Comparison of ENCODE assay signal across 16 cellular contexts in the genomic region with DNA sequence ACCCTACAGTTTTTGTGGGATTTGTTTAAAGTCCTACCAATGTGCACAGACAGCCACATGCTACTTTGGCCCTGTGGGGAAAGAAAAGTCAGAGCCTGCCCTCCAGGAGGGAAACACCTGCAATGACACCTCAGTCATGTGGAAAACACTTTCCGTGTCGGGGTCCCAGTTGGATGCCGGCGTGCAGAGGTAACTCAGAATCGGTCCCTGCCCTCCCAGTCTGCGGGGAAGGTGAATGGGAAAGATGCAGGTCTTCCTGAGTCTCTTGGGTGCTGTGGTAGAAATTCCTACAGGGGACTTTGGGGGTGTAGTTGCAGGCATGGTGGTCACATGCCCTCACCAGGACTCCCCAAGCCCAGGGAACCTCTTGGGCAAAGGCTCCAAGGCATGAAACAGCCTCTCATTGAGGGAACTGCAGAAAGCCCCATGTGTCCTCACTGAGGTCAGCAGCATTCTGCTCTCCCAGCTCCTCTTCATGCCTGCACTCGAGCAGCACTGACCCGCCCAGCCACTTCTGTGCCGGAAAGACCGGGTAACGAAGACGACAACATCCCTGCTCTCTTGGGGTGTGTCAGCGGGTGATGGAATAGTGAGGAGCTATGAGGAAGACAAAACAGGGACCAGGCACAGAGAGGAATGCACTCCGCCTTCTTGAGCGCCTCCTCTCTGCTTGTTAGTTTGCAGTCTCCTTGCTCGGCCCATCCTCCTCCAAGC. TPM values are rescaled to one million over a fixed set of nuclear protein-coding genes. Genes with fewer than 3 reads are reported as not detected.
DNase-seq lines count a peak whose midpoint lies in the region; ATAC-seq and TF ChIP-seq lines count a peak whose summit lies in the region.
"Had no signal": no experiment of that assay in that cellular context is flagged by ENCODE, and none has a peak within 500 bp of the region (broad histone marks: within the 10 kb centered on the region; RNA-seq: fewer than 3 reads in every experiment).

No MANE protein-coding gene starts in this region.

- dilution Hi-C loops in IMR-90 (cut with HindIII; ENCODE audit: low sequenced_read_pairs, unreplicated experiment): no loop called here

- WGBS in IMR-90 (ENCODE audit: extremely low coverage in 2 of 2, insufficient read length in 1 of 2), 2 experiments: 94% methylated on average over 2 of the region's 16 CpGs; no CpG with 5 or more reads in 1 of the 2 experiments

- H2BK5ac ChIP-seq in IMR-90 (ENCODE audit: low read depth, low read length, poor library complexity, severe bottlenecking): no peak overlapping the region

- no peak overlapping the region for H2BK15ac ChIP-seq in IMR-90 (ENCODE audit: low read depth, low read length)

- ATAC-seq in IMR-90 (ENCODE audit: low read depth) (no peak), esophagus mucosa (peak; percentile 81), GM23338 (no peak)
- no peak for ATAC-seq in stimulated activated naive CD8-positive, alpha-beta T cell treated with anti-CD3 and anti-CD28 coated beads, Interleukin-15, Interleukin-2, amounts not matched to agents 100 U/mL and 50 U/mL, for 24 hours
- ATAC-seq: A549 had no signal

- H3K9me3 Mint-ChIP-seq in osteocyte (ENCODE audit: unreplicated experiment) (no peaks in the 10 kb centered on the region), GM23338 (peaks cover 7% of the 10 kb centered on the region; the same call in 2 of the 3 replicates)

- H4K91ac ChIP-seq in IMR-90 (ENCODE audit: insufficient read depth, low read depth, low read length): no peak overlapping the region

- H3K4me1 ChIP-seq in BLaER1 treated with 17β-estradiol and CSF1 and Interleukin-3, amounts not matched to agents 10 nM and 100 nM: peaks cover 8 to 23% (median 16%) of the 10 kb centered on the region in 10 experiments; a peak in 19 of 20 replicates
- H3K4me1 ChIP-seq in IMR-90 (ENCODE audit: control insufficient read depth, insufficient read depth, low read length) (peaks cover 2% of the 10 kb centered on the region), GM23338 (ENCODE audit: insufficient read depth) (no peaks in the 10 kb centered on the region)
- H3K4me1 ChIP-seq: BE2C had no signal

- no peak overlapping the region for H3K4me3 ChIP-seq in BLaER1 treated with 17β-estradiol and CSF1 and Interleukin-3, amounts not matched to agents 10 nM and 100 nM
- H3K4me3 ChIP-seq in IMR-90 (ENCODE audit: insufficient read depth, low read depth, low read length) (no peak overlapping the region), GM23338 (no peak overlapping the region)
- H3K4me3 ChIP-seq: A549, GM23248 had no signal

- no peak overlapping the region for H3K27ac ChIP-seq in BLaER1 treated with 17β-estradiol and CSF1 and Interleukin-3, amounts not matched to agents 10 nM and 100 nM
- H3K27ac ChIP-seq in IMR-90 (ENCODE audit: insufficient read depth, low read length) (no peak overlapping the region), GM23338 (ENCODE audit: low read depth) (no peak overlapping the region)
- H3K27ac ChIP-seq: A549, GM23248 had no signal

- no peak for TF ChIP-seq CTCF in IMR-90 (conservative IDR thresholded peaks at IDR 0.05; ENCODE audit: low read depth, low read length)
- TF ChIP-seq CTCF in osteocyte (IDR thresholded peaks at IDR 0.05): no peak
- TF ChIP-seq CTCF in GM23338 (conservative IDR thresholded peaks at IDR 0.05; ENCODE audit: low read depth in 2 of 2): no peak

- in situ Hi-C loops in IMR-90 (cut with MboI; ENCODE audit: low sequenced_read_pairs): no loop called here

- no peak overlapping the region for H2AK5ac ChIP-seq in IMR-90 (ENCODE audit: low read depth, low read length)

- H3K9me3 ChIP-seq in BLaER1 treated with 17β-estradiol and CSF1 and Interleukin-3, amounts not matched to agents 10 nM and 100 nM (replicated peaks in 1 of 11): peaks cover 0 to 7% (median 6%) of the 10 kb centered on the region in 11 experiments; a peak in 16 of 22 replicates
- H3K9me3 ChIP-seq in IMR-90 (ENCODE audit: control insufficient read depth, insufficient read depth, low read length): no peaks in the 10 kb centered on the region
- H3K9me3 ChIP-seq: A549 had no signal

- peak overlapping the region in 7 of 11 experiments; percentile 8 to 63 (median 43); a peak in 12 of 22 replicates for H3K4me2 ChIP-seq in BLaER1 treated with 17β-estradiol and CSF1 and Interleukin-3, amounts not matched to agents 10 nM and 100 nM
- H3K4me2 ChIP-seq in IMR-90 (ENCODE audit: low read depth, low read length) (no peak overlapping the region), GM23338 (no peak overlapping the region)
- H3K4me2 ChIP-seq: A549 had no signal

- no peaks in the 10 kb centered on the region for H3K36me3 Mint-ChIP-seq in osteocyte (ENCODE audit: unreplicated experiment)
- H3K36me3 Mint-ChIP-seq in GM23338 (ENCODE audit: low read depth): peaks cover 14% of the 10 kb centered on the region
- H3K36me3 Mint-ChIP-seq: CD4-positive, CD25-positive, alpha-beta regulatory T cell had no signal

- H3K23ac ChIP-seq in IMR-90 (ENCODE audit: low read depth, low read length): no peak overlapping the region

- no peak for TF ChIP-seq RAD21 in IMR-90 (IDR thresholded peaks at IDR 0.05; ENCODE audit: low read length)

- TF ChIP-seq POLR2A in IMR-90 (IDR thresholded peaks at IDR 0.05; ENCODE audit: low read depth, low read length): no peak

- peaks cover 8% of the 10 kb centered on the region for H3K4me1 Mint-ChIP-seq in osteocyte (ENCODE audit: unreplicated experiment)
- H3K4me1 Mint-ChIP-seq in GM23338: peaks cover 4% of the 10 kb centered on the region; the same call in 2 of the 3 replicates

- H2AFZ ChIP-seq in IMR-90 (replicated peaks; ENCODE audit: low read length, poor library complexity) (no peak overlapping the region), GM23338 (no peak overlapping the region)
- H2AFZ ChIP-seq: GM23248 had no signal

- no peak overlapping the region for H3K27ac Mint-ChIP-seq in osteocyte (ENCODE audit: unreplicated experiment)
- no peak overlapping the region for H3K27ac Mint-ChIP-seq in GM23338
- H3K27ac Mint-ChIP-seq: CD4-positive, CD25-positive, alpha-beta regulatory T cell had no signal

- POLR2A ChIA-PET in IMR-90 (lab: Charles Lee; ENCODE audit: unreplicated experiment): no interaction called here

- no peaks in the 10 kb centered on the region for H3K9me2 ChIP-seq in GM23338 (ENCODE audit: insufficient read depth)

- no peaks in the 10 kb centered on the region for H3K9me1 ChIP-seq in IMR-90 (ENCODE audit: insufficient read depth, low read length)

- CTCF ChIA-PET in IMR-90 (lab: Yijun Ruan, JAX): no interaction called here

- DNase-seq in IMR-90 (no peak), osteocyte (ENCODE audit: extremely low spot score, unreplicated experiment) (peak; percentile 75), GM23338 (ENCODE audit: low spot score) (no peak), NCI-H2196 (lab: John Stamatoyannopoulos, UW; ENCODE audit: unreplicated experiment) (no peak), NAMALWA (ENCODE audit: low spot score) (no peak)
- no peak for DNase-seq in stimulated activated naive CD8-positive, alpha-beta T cell treated with anti-CD3 and anti-CD28 coated beads, Interleukin-15, Interleukin-2, amounts not matched to agents 100 U/mL and 50 U/mL, for 24 hours
- DNase-seq: BE2C; CD4-positive, CD25-positive, alpha-beta regulatory T cell; DMS53; GF-D8; GM23248; H7 had no signal

- no peaks in the 10 kb centered on the region for H4K20me1 ChIP-seq in BLaER1 treated with 17β-estradiol and CSF1 and Interleukin-3, amounts not matched to agents 10 nM and 100 nM
- H4K20me1 ChIP-seq in IMR-90 (ENCODE audit: insufficient read depth, low read length) (no peaks in the 10 kb centered on the region), GM23338 (replicated peaks; ENCODE audit: insufficient read depth) (no peaks in the 10 kb centered on the region)

- H3F3A ChIP-seq in GM23338 (replicated peaks; ENCODE audit: low read depth): no peaks in the 10 kb centered on the region

- H3K9ac ChIP-seq in BLaER1 treated with 17β-estradiol and CSF1 and Interleukin-3, amounts not matched to agents 10 nM and 100 nM: no peak overlapping the region
- no peak overlapping the region for H3K9ac ChIP-seq in IMR-90 (ENCODE audit: low read depth, low read length)
- H3K9ac ChIP-seq: GM23248 had no signal

- H4K8ac ChIP-seq in IMR-90 (ENCODE audit: low read depth in 2 of 2, low read length in 2 of 2): no peak overlapping the region

- H3K18ac ChIP-seq in IMR-90 (ENCODE audit: low read depth, low read length): no peak overlapping the region

- intact Hi-C loops in IMR-90 (cut with micrococcal nuclease): no loop called here

- H3K14ac ChIP-seq in IMR-90 (replicated peaks; ENCODE audit: low read depth, low read length): no peak overlapping the region

- no peak overlapping the region for H2BK20ac ChIP-seq in IMR-90 (ENCODE audit: low read depth, low read length)

- no peak overlapping the region for H4K5ac ChIP-seq in IMR-90 (ENCODE audit: low read depth, low read length)

- H3K27me3 Mint-ChIP-seq in osteocyte (ENCODE audit: unreplicated experiment): no peaks in the 10 kb centered on the region
- peaks cover 21% of the 10 kb centered on the region for H3K27me3 Mint-ChIP-seq in GM23338 (ENCODE audit: insufficient read depth, low read depth, poor library complexity)
- H3K27me3 Mint-ChIP-seq: CD4-positive, CD25-positive, alpha-beta regulatory T cell had no signal

- H3K79me2 ChIP-seq in GM23338 (replicated peaks; ENCODE audit: insufficient read depth): no peaks in the 10 kb centered on the region

- 0 out of 4 replicates have a peak, but pooled peaks cover 0 to 3% of the 10 kb centered on the region in 2 experiments for H3K79me1 ChIP-seq in IMR-90 (ENCODE audit: low read depth in 1 of 2, low read length in 2 of 2)

- H2BK120ac ChIP-seq in IMR-90 (ENCODE audit: low read depth, low read length): no peak overlapping the region

- H2AK9ac ChIP-seq in IMR-90 (replicated peaks; ENCODE audit: low read depth, low read length, poor library complexity): peak overlapping the region; percentile 42

- H3K36me3 ChIP-seq in BLaER1 treated with 17β-estradiol and CSF1 and Interleukin-3, amounts not matched to agents 10 nM and 100 nM: no peaks in the 10 kb centered on the region
- H3K36me3 ChIP-seq in IMR-90 (ENCODE audit: control insufficient read depth, insufficient read depth, low read length) (no peaks in the 10 kb centered on the region; the same call in 1 of the 2 replicates), GM23338 (ENCODE audit: insufficient read depth) (no peaks in the 10 kb centered on the region)
- H3K36me3 ChIP-seq: BE2C had no signal

- H3K56ac ChIP-seq in IMR-90 (ENCODE audit: extremely low read depth, insufficient read depth, low read length): no peak overlapping the region

- peaks cover 16 to 19% (median 18%) of the 10 kb centered on the region in 11 experiments for H3K27me3 ChIP-seq in BLaER1 treated with 17β-estradiol and CSF1 and Interleukin-3, amounts not matched to agents 10 nM and 100 nM
- H3K27me3 ChIP-seq in IMR-90 (ENCODE audit: control insufficient read depth, insufficient read depth, low read length): no peaks in the 10 kb centered on the region; the same call in 1 of the 2 replicates
- peaks cover 17% of the 10 kb centered on the region for H3K27me3 ChIP-seq in GM23338 (ENCODE audit: insufficient read depth)
- H3K27me3 ChIP-seq: BE2C had no signal

- H3K4ac ChIP-seq in IMR-90 (ENCODE audit: low read depth, low read length): no peak overlapping the region

- no TSS peak for BruUV-seq in IMR-90 (replicated peaks; lab: Mats Ljungman, UMichigan)

- H3K4me3 Mint-ChIP-seq in osteocyte (ENCODE audit: unreplicated experiment) (no peak overlapping the region), GM23338 (no peak overlapping the region)
- H3K4me3 Mint-ChIP-seq: CD4-positive, CD25-positive, alpha-beta regulatory T cell had no signal

RNA-seq across cellular contexts. Expression of a gene that starts 4.7 kb away (rescaled TPM):
- total RNA-seq in IMR-90 (2012; rRNA removed) (0.28 and 0.36 TPM in 2 replicates), esophagus mucosa (0.64 TPM), osteocyte (0.56 and 0.68 TPM in 2 replicates)
- polyA plus RNA-seq in IMR-90 (2012; rRNA removed) (0.29 and 0.50 TPM in 2 replicates), GM23338 (2016; fragmentation: Nextera tagmentation; extraction: Ambion mirVana) (1.8 and 2.8 TPM in 2 replicates)
- polyA plus RNA-seq in IMR-90 (2012; cell fraction: cytosol; rRNA removed): 0.04 and 0.08 TPM in 2 replicates
- polyA plus RNA-seq in IMR-90 (2012; cell fraction: nucleus; rRNA removed; ENCODE audit: low replicate concordance): 0.07 and 0.11 TPM in 2 replicates
- total RNA-seq in GM23338 (2014; rRNA removed; shearing (Covaris generic)): 2.2 TPM in 2 replicates

RNA-seq across cellular contexts. Expression of a gene that starts 4.8 kb away (rescaled TPM):
- total RNA-seq in IMR-90 (2012; rRNA removed) (not detected in 2 replicates), esophagus mucosa (not detected), osteocyte (not detected in 2 replicates)
- polyA plus RNA-seq in IMR-90 (2012; rRNA removed) (not detected in 2 replicates), GM23338 (2016; fragmentation: Nextera tagmentation; extraction: Ambion mirVana) (0.10 and 0.16 TPM in 2 replicates)
- not detected in 2 replicates for polyA plus RNA-seq in IMR-90 (2012; cell fraction: cytosol; rRNA removed)
- not detected in 2 replicates for polyA plus RNA-seq in IMR-90 (2012; cell fraction: nucleus; rRNA removed; ENCODE audit: low replicate concordance)
- not detected in 2 replicates for total RNA-seq in GM23338 (2014; rRNA removed; shearing (Covaris generic))
- total RNA-seq: CD4-positive, CD25-positive, alpha-beta regulatory T cell; GM23248; H7 had no signal
- polyA plus RNA-seq: AG04450; CD4-positive, CD25-positive, alpha-beta regulatory T cell had no signal

Comparison
In these comparisons a context has a peak if more than half of its experiments do, and no peak if none do; other contexts are left out.
1. H3K4me2 ChIP-seq: peak in BLaER1 treated with 17β-estradiol and CSF1 and Interleukin-3, amounts not matched to agents 10 nM and 100 nM (7 of 11); none in IMR-90 (single experiment) and GM23338 (single experiment).